8 cellular contexts compared by ENCODE assay signal in the genomic region with DNA sequence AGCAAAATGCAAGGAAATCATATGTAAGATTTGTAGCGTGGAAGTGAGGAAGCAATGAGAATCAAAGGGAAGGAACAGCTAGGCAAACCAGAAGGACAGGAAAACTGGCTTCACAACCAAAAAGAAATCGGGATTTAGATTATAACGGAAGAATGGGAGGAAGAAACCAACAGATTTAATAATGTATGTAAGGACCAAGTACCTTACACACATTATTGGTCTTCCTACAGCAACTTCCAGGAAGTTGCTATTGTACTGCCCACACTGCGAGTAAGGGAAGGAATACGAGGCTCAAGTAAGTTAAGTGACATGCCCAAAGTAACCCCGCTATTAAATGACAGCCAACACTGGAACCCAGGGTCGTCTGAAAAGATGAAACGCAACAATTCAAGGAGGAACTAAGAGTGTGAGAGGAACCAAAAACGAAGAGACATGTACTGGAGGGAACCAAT. TPM values are rescaled to one million over a fixed set of nuclear protein-coding genes. Genes with fewer than 3 reads are reported as not detected.
DNase-seq lines count a peak whose midpoint lies in the region; ATAC-seq and TF ChIP-seq lines count a peak whose summit lies in the region.

No MANE protein-coding gene starts in this region.

- H3K27ac ChIP-seq in A673 (ENCODE audit: low read depth, low read length, poor library complexity, severe bottlenecking) (peak overlapping the region; percentile 99), mesendoderm (ENCODE audit: low read depth, low read length) (peak overlapping the region; percentile 47)

- H3K9me3 ChIP-seq in A673 (ENCODE audit: low read depth, low read length, poor library complexity, severe bottlenecking) (no peaks in the 10 kb centered on the region), HAP-1 (no peaks in the 10 kb centered on the region)

- CTCF ChIA-PET in A673 (lab: Charles Lee) = no interaction called here

- H3K4me1 ChIP-seq in A673 (ENCODE audit: insufficient read depth, low read length, poor library complexity, severe bottlenecking) (peaks cover 8% of the 10 kb centered on the region), HAP-1 (peaks cover 4% of the 10 kb centered on the region; the same call in 1 of the 2 replicates), mesendoderm (ENCODE audit: control insufficient read depth, low read depth, low read length) (peaks cover 3% of the 10 kb centered on the region)

- peak overlapping the region; percentile 41 for H4K5ac ChIP-seq in mesendoderm (ENCODE audit: low read length)

- H3K27me3 ChIP-seq in A673 (replicated peaks; ENCODE audit: insufficient read depth, low read depth, low read length, poor library complexity) (no peaks in the 10 kb centered on the region), HAP-1 (ENCODE audit: low read depth) (no peaks in the 10 kb centered on the region), mesendoderm (ENCODE audit: insufficient read depth, low read length, poor library complexity) (no peaks in the 10 kb centered on the region)

- H3K56ac ChIP-seq in mesendoderm (ENCODE audit: low read length) = peak overlapping the region; percentile 87

- POLR2A ChIA-PET in A673 (lab: Charles Lee; ENCODE audit: low non-redundant PET) = no interaction called here

- H2BK5ac ChIP-seq in mesendoderm (ENCODE audit: low read length) = no peak overlapping the region

- intact Hi-C loops in A673 (cut with micrococcal nuclease; ENCODE audit: unreplicated experiment) = no loop called here

- in situ Hi-C loops in HAP-1 (cut with MboI; ENCODE audit: low sequenced_read_pairs) (no loop called here), astrocyte of the cerebellum (cut with HindIII; ENCODE audit: low sequenced_read_pairs) (no loop called here)

- H3K36me3 ChIP-seq in A673 (ENCODE audit: insufficient read depth, low read length, poor library complexity, severe bottlenecking) (peaks cover 23% of the 10 kb centered on the region), HAP-1 (replicated peaks) (peaks cover 30% of the 10 kb centered on the region), mesendoderm (ENCODE audit: control insufficient read depth, insufficient read depth, low read length) (peaks cover under 1% of the 10 kb centered on the region)

- no peak overlapping the region for H3K4ac ChIP-seq in mesendoderm (ENCODE audit: low read depth, low read length)

- H3K4me2 ChIP-seq in mesendoderm (ENCODE audit: low read length) = peak overlapping the region; percentile 68

- H3K23ac ChIP-seq in mesendoderm (ENCODE audit: low read length) = no peak overlapping the region

- H3K79me1 ChIP-seq in mesendoderm (ENCODE audit: low read length) = peaks cover 4% of the 10 kb centered on the region

- peak overlapping the region; percentile 83 for H4K8ac ChIP-seq in mesendoderm (ENCODE audit: low read depth, low read length)

- no peak for DNase-seq in A673 (ENCODE audit: low spot score)
- no peak for DNase-seq in HAP-1 (ENCODE audit: low spot score in 2 of 2)
- no peak for DNase-seq in astrocyte of the cerebellum (ENCODE audit: low read depth)
- no peak for DNase-seq in mesendoderm
- DNase-seq in kidney tubule cell (ENCODE audit: low spot score) = no peak
- DNase-seq in left lobe of liver (ENCODE audit: low spot score) = no peak
- DNase-seq in NCI-H1092 (lab: John Stamatoyannopoulos, UW) = no peak

- H3K4me3 ChIP-seq in A673 (ENCODE audit: low read depth, low read length, poor library complexity, severe bottlenecking) (peak overlapping the region; percentile 58), HAP-1 (peak overlapping the region; percentile 85), astrocyte of the cerebellum (ENCODE audit: low read depth, low read length) (peak overlapping the region; percentile 64), mesendoderm (ENCODE audit: low read length) (peak overlapping the region; percentile 43)

- peak overlapping the region; percentile 63 for H3K18ac ChIP-seq in mesendoderm (ENCODE audit: low read length)

- peak overlapping the region; percentile 69 for H3K9ac ChIP-seq in mesendoderm (ENCODE audit: low read length)

- TF ChIP-seq CTCF in A673 (conservative IDR thresholded peaks at IDR 0.05; ENCODE audit: low read depth, low read length) = no peak
- no peak for TF ChIP-seq CTCF in astrocyte of the cerebellum (IDR thresholded peaks at IDR 0.05; ENCODE audit: low read depth, low read length, missing control alignments)

- ATAC-seq in HG03039 (IDR thresholded peaks at IDR 0.05; ENCODE audit: unreplicated experiment) (no peak), left lobe of liver (no peak)

- H2AK5ac ChIP-seq in mesendoderm (ENCODE audit: low read length) = peak overlapping the region; percentile 35

- no CpG with 5 or more reads among the region's 9 CpGs for WGBS in mesendoderm (ENCODE audit: extremely low coverage, insufficient coverage, low lambda C conversion rate)

- H2BK120ac ChIP-seq in mesendoderm (ENCODE audit: low read depth, low read length) = no peak overlapping the region

- H3K79me2 ChIP-seq in mesendoderm (ENCODE audit: control insufficient read depth, insufficient read depth, low read length) = no peaks in the 10 kb centered on the region

- no peak overlapping the region for H2BK15ac ChIP-seq in mesendoderm (replicated peaks; ENCODE audit: low read depth)

- BruUV-seq in A673 (replicated peaks; lab: Mats Ljungman, UMichigan) = TSS peak; percentile 71

RNA-seq across cellular contexts. Expression of a gene that starts 0.5 kb away (rescaled TPM):
- total RNA-seq in A673 (2021) = 85.4 and 88.4 TPM in 2 replicates
- polyA plus RNA-seq in mesendoderm (2013, experiment 1 of 2) = 46.4 TPM
- polyA plus RNA-seq in mesendoderm (2013, experiment 2 of 2) = 47.9 TPM
- 65.3 TPM for total RNA-seq in left lobe of liver

RNA-seq across cellular contexts. Expression of a gene that starts 25.9 kb away (rescaled TPM):
- 53.8 and 60.4 TPM in 2 replicates for total RNA-seq in A673 (2021)
- polyA plus RNA-seq in mesendoderm (2013, experiment 1 of 2) = 11.4 TPM
- polyA plus RNA-seq in mesendoderm (2013, experiment 2 of 2) = 11.7 TPM
- total RNA-seq in left lobe of liver = 9.0 TPM

RNA-seq across cellular contexts. Expression of a gene that starts 48.0 kb away (rescaled TPM):
- total RNA-seq in A673 (2021) (237 and 249 TPM in 2 replicates), left lobe of liver (34.5 TPM)
- polyA plus RNA-seq in mesendoderm (2013, experiment 1 of 2) = 169 TPM
- polyA plus RNA-seq in mesendoderm (2013, experiment 2 of 2) = 164 TPM
